8 cellular contexts compared by ENCODE assay signal in genomic region chr22:35330258-35330861, GRCh38. TPM values are rescaled to one million over a fixed set of nuclear protein-coding genes. Genes with fewer than 3 reads are reported as not detected.
A peak's percentile ranks its signal among the peaks of the same experiment; 100 is the strongest.
DNase-seq lines count a peak whose midpoint lies in the region; ATAC-seq, FAIRE-seq and TF ChIP-seq lines count a peak whose summit lies in the region.

No MANE protein-coding gene starts in this region.

- no peak for TF ChIP-seq CTCF in keratinocyte (optimal IDR thresholded peaks at IDR 0.05 in 1 of 3, IDR thresholded peaks at IDR 0.05 in 1 of 3, conservative IDR thresholded peaks at IDR 0.05 in 1 of 3; ENCODE audit: extremely low read depth in 1 of 3, insufficient read depth in 2 of 3, low read length in 3 of 3)
- no peak for TF ChIP-seq CTCF in GM10266 (IDR thresholded peaks at IDR 0.05; ENCODE audit: control insufficient read depth, insufficient read depth, low read depth, missing control alignments)

- no peaks in the 10 kb centered on the region for H3K27me3 ChIP-seq in keratinocyte (ENCODE audit: control insufficient read depth, extremely low read depth, insufficient read depth, low read length)

- H3K4me3 ChIP-seq in keratinocyte (ENCODE audit: control insufficient read depth in 2 of 3, extremely low read depth in 1 of 3, insufficient read depth in 2 of 3, low read depth in 1 of 3, low read length in 3 of 3) = no peak overlapping the region

- no peaks in the 10 kb centered on the region for H4K20me1 ChIP-seq in keratinocyte (ENCODE audit: control insufficient read depth, extremely low read depth, insufficient read depth, low read length)

- dilution Hi-C loops in keratinocyte (cut with MboI; ENCODE audit: extremely low pct_ligation_motif_present, low sequenced_read_pairs) = no loop called here

- H2AFZ ChIP-seq in keratinocyte (ENCODE audit: control insufficient read depth, low read length) = peak overlapping the region; percentile 8

- H3K27me3 Mint-ChIP-seq in activated naive CD8-positive, alpha-beta T cell = no peaks in the 10 kb centered on the region

- H3K4me3 Mint-ChIP-seq in activated naive CD8-positive, alpha-beta T cell = peak overlapping the region; percentile 87

- H3K4me1 ChIP-seq in keratinocyte (ENCODE audit: control insufficient read depth, extremely low read depth, insufficient read depth, low read length) = peaks cover 9% of the 10 kb centered on the region

- H3K9ac ChIP-seq in keratinocyte (ENCODE audit: control insufficient read depth, extremely low read depth, insufficient read depth, low read length) = no peak overlapping the region

- FAIRE-seq in keratinocyte (lab: Jason Lieb, UNC) = no peak

- H3K9me3 Mint-ChIP-seq in activated naive CD8-positive, alpha-beta T cell (ENCODE audit: low read depth) = no peaks in the 10 kb centered on the region

- DNase-seq in DMS53 treated with DMSO at 0.1 percent for 48 hours (lab: John Stamatoyannopoulos, UW; ENCODE audit: unreplicated experiment) = peak; percentile 17
- DNase-seq in keratinocyte (ENCODE audit: low read depth, low spot score) = no peak
- peak; percentile 68 for DNase-seq in stimulated activated CD4-positive, alpha-beta T cell treated with anti-CD3 and anti-CD28 coated beads, Interleukin-4, amount 100 ng/mL, for 24 hours
- DNase-seq in NK-92 treated with Interleukin-12 subunit alpha and Interleukin-12 subunit beta, amount 100 ng/mL, for 24 hours (lab: John Stamatoyannopoulos, UW) = no peak
- no peak for DNase-seq in GM10266 (ENCODE audit: extremely low spot score)

- H3K4me1 Mint-ChIP-seq in activated naive CD8-positive, alpha-beta T cell (ENCODE audit: low read depth) = peaks cover 35% of the 10 kb centered on the region

- peak; percentile 62 for ATAC-seq in SK-N-SH treated with all-trans-retinoic acid at 6 μM for 48 hours
- ATAC-seq in HG03159 (IDR thresholded peaks at IDR 0.05; ENCODE audit: unreplicated experiment) = no peak

- H3K9me1 ChIP-seq in keratinocyte (ENCODE audit: control insufficient read depth, extremely low read depth, insufficient read depth, low read length) = no peaks in the 10 kb centered on the region

- H3K27ac Mint-ChIP-seq in activated naive CD8-positive, alpha-beta T cell = peak overlapping the region; percentile 97

- H3K4me2 ChIP-seq in keratinocyte (ENCODE audit: control insufficient read depth, extremely low read depth, insufficient read depth, low read depth, low read length) = no peak overlapping the region

- H3K79me2 ChIP-seq in keratinocyte (ENCODE audit: control insufficient read depth, insufficient read depth, low read length) = no peaks in the 10 kb centered on the region

- no peak overlapping the region for H3K27ac ChIP-seq in keratinocyte (ENCODE audit: control insufficient read depth, insufficient read depth, low read length)

- peaks cover 3 to 25% of the 10 kb centered on the region in 2 experiments for H3K36me3 ChIP-seq in keratinocyte (ENCODE audit: control insufficient read depth in 2 of 2, extremely low read depth in 1 of 2, insufficient read depth in 2 of 2, low read length in 2 of 2)

- no peaks in the 10 kb centered on the region for H3K9me3 ChIP-seq in keratinocyte (ENCODE audit: control insufficient read depth, low read depth, low read length)

- peaks cover 7% of the 10 kb centered on the region for H3K36me3 Mint-ChIP-seq in activated naive CD8-positive, alpha-beta T cell

TF ChIP-seq in SK-N-SH treated with all-trans-retinoic acid at 6 μM for 48 hours, 23 proteins besides CTCF, POLR2A, EP300 and RAD21:
- TF ChIP-seq ZFP3 (CRISPR knock-in tag; IDR thresholded peaks at IDR 0.05) (no peak), SNAI2 (CRISPR knock-in tag; IDR thresholded peaks at IDR 0.05) (no peak), ESRRG (CRISPR knock-in tag; IDR thresholded peaks at IDR 0.05) (no peak), ZNF565 (CRISPR knock-in tag; conservative IDR thresholded peaks at IDR 0.05; ENCODE audit: low read depth) (no peak), TCF4 (CRISPR knock-in tag; IDR thresholded peaks at IDR 0.05; ENCODE audit: borderline replicate concordance) (no peak), ARNTL (CRISPR knock-in tag; IDR thresholded peaks at IDR 0.05; ENCODE audit: borderline replicate concordance, low read depth) (no peak), BACH2 (CRISPR knock-in tag; IDR thresholded peaks at IDR 0.05; ENCODE audit: borderline replicate concordance) (no peak), ZC3H10 (CRISPR knock-in tag; IDR thresholded peaks at IDR 0.05) (no peak)

RNA-seq across cellular contexts. Expression of gene TOM1, which starts 30.7 kb away (rescaled TPM):
- 17.4 to 32.5 TPM (median 18.3 TPM) in 3 replicates for polyA plus RNA-seq in keratinocyte
- 38.2 TPM for polyA plus RNA-seq in keratinocyte (2011; ENCODE audit: low read depth)
- polyA plus RNA-seq in keratinocyte (2011; cell fraction: cytosol; rRNA removed) = 22.5 and 30.3 TPM in 2 replicates
- 32.1 and 38.9 TPM in 2 replicates for polyA plus RNA-seq in keratinocyte (2011; cell fraction: nucleus; rRNA removed)
- 11.5 and 46.8 TPM in 2 replicates for polyA plus RNA-seq in keratinocyte (2012; ENCODE audit: low replicate concordance)
- polyA minus RNA-seq in keratinocyte = 33.9 to 70.0 TPM (median 46.7 TPM) in 3 replicates
- 24.4 TPM for polyA minus RNA-seq in keratinocyte (2011; cell fraction: cytosol; rRNA and poly(A)+ RNA removed)
- 17.6 and 30.5 TPM in 2 replicates for polyA minus RNA-seq in keratinocyte (2011; cell fraction: nucleus; rRNA and poly(A)+ RNA removed)

RNA-seq across cellular contexts. Expression of gene HMOX1, which starts 50.5 kb away (rescaled TPM):
- 1.5 to 4.5 TPM (median 2.5 TPM) in 3 replicates for polyA plus RNA-seq in keratinocyte
- polyA plus RNA-seq in keratinocyte (2011; ENCODE audit: low read depth) = 12.7 TPM
- 2.9 and 3.4 TPM in 2 replicates for polyA plus RNA-seq in keratinocyte (2011; cell fraction: cytosol; rRNA removed)
- polyA plus RNA-seq in keratinocyte (2011; cell fraction: nucleus; rRNA removed) = 4.1 and 4.6 TPM in 2 replicates
- polyA plus RNA-seq in keratinocyte (2012; ENCODE audit: low replicate concordance) = 4.4 and 98.2 TPM in 2 replicates
- 1.4 to 6.3 TPM (median 1.9 TPM) in 3 replicates for polyA minus RNA-seq in keratinocyte
- polyA minus RNA-seq in keratinocyte (2011; cell fraction: cytosol; rRNA and poly(A)+ RNA removed) = 2.3 TPM
- polyA minus RNA-seq in keratinocyte (2011; cell fraction: nucleus; rRNA and poly(A)+ RNA removed) = 2.9 and 5.5 TPM in 2 replicates

Comparison
In these comparisons a context has a peak if more than half of its experiments do, and no peak if none do; other contexts are left out.
1. DNase-seq: peak in DMS53 treated with DMSO at 0.1 percent for 48 hours (single experiment) and stimulated activated CD4-positive, alpha-beta T cell treated with anti-CD3 and anti-CD28 coated beads, Interleukin-4, amount 100 ng/mL, for 24 hours (single experiment); none in keratinocyte (single experiment), NK-92 treated with Interleukin-12 subunit alpha and Interleukin-12 subunit beta, amount 100 ng/mL, for 24 hours (single experiment) and GM10266 (single experiment).